In genomic region chr9:36193049-36193448, GRCh38 we compare ENCODE assay signal across 8 cellular contexts. TPM values are rescaled to one million over a fixed set of nuclear protein-coding genes. Genes with fewer than 3 reads are reported as not detected.
DNase-seq lines count a peak whose midpoint lies in the region; ATAC-seq and TF ChIP-seq lines count a peak whose summit lies in the region.

No MANE protein-coding gene starts in this region.

- H2BK5ac ChIP-seq in trophoblast cell (ENCODE audit: low read depth, low read length, poor library complexity), result no peak overlapping the region

- H2BK12ac ChIP-seq in trophoblast cell (ENCODE audit: low read length), result no peak overlapping the region

- no peaks in the 10 kb centered on the region for H3K9me3 ChIP-seq in PC-3 (ENCODE audit: low read length)
- H3K9me3 ChIP-seq in trophoblast cell (ENCODE audit: insufficient read depth, low read depth, low read length), result no peaks in the 10 kb centered on the region

- H3K14ac ChIP-seq in trophoblast cell (ENCODE audit: low read length), result no peak overlapping the region

- H3K4ac ChIP-seq in trophoblast cell (ENCODE audit: low read depth, low read length), result peak overlapping the region; percentile 44

- no peak for DNase-seq in PC-3
- DNase-seq in endothelial cell (ENCODE audit: low spot score), result no peak
- no peak for DNase-seq in trophoblast cell
- no peak for DNase-seq in DMS 273 treated with DMSO at 0.1 percent for 48 hours (lab: John Stamatoyannopoulos, UW)
- DNase-seq in left lobe of liver (ENCODE audit: low spot score), result no peak
- no peak for DNase-seq in NCI-H1436 (lab: John Stamatoyannopoulos, UW)
- no peak for DNase-seq in mucosa of gallbladder (ENCODE audit: low spot score)

- H3K27ac Mint-ChIP-seq in endothelial cell (ENCODE audit: unreplicated experiment), result peak overlapping the region; percentile 5

- no peak overlapping the region for H4K91ac ChIP-seq in trophoblast cell (ENCODE audit: low read depth, low read length)

- H3K18ac ChIP-seq in trophoblast cell (ENCODE audit: low read length), result no peak overlapping the region

- H3K4me3 ChIP-seq in GM08714 (ENCODE audit: low read length), result peak overlapping the region; percentile 92
- peak overlapping the region; percentile 96 for H3K4me3 ChIP-seq in PC-3 (ENCODE audit: low read length)
- H3K4me3 ChIP-seq in trophoblast cell (ENCODE audit: low read depth, low read length), result no peak overlapping the region

- POLR2A ChIA-PET in PC-3 (lab: Charles Lee; ENCODE audit: unreplicated experiment), result no interaction called here

- no CpG with 5 or more reads among the region's 4 CpGs for WGBS in trophoblast cell (ENCODE audit: extremely low coverage, insufficient coverage, insufficient read length)

- H3K27ac ChIP-seq in PC-3 (ENCODE audit: low read length), result no peak overlapping the region
- no peak overlapping the region for H3K27ac ChIP-seq in trophoblast cell (ENCODE audit: low read depth, low read length)

- H4K12ac ChIP-seq in trophoblast cell (ENCODE audit: low read depth, low read length), result no peak overlapping the region

- no peaks in the 10 kb centered on the region for H3K9me3 Mint-ChIP-seq in endothelial cell (ENCODE audit: unreplicated experiment)

- no peaks in the 10 kb centered on the region for H3K9me2 ChIP-seq in PC-3 (replicated peaks; ENCODE audit: low read length)

- no peak overlapping the region for H2BK120ac ChIP-seq in trophoblast cell (ENCODE audit: insufficient read depth, low read length, poor library complexity)

- ATAC-seq in PC-3, result no peak
- no peak for ATAC-seq in left lobe of liver

- no peak for TF ChIP-seq CTCF in PC-3 (conservative IDR thresholded peaks at IDR 0.05; ENCODE audit: low read depth, low read length)
- TF ChIP-seq CTCF in endothelial cell (IDR thresholded peaks at IDR 0.05; ENCODE audit: unreplicated experiment), result no peak

- H2AFZ ChIP-seq in PC-3 (ENCODE audit: low read length), result no peak overlapping the region
- no peak overlapping the region for H2AFZ ChIP-seq in trophoblast cell (ENCODE audit: insufficient read depth, low read length, poor library complexity)

- H3K9ac ChIP-seq in PC-3 (ENCODE audit: low read length) (peak overlapping the region; percentile 99; the same call in 1 of the 2 replicates), trophoblast cell (ENCODE audit: low read length) (no peak overlapping the region)

- H4K8ac ChIP-seq in trophoblast cell (ENCODE audit: low read depth, low read length), result no peak overlapping the region

- H3K4me1 ChIP-seq in PC-3 (ENCODE audit: insufficient read depth, low read length), result peaks cover 17% of the 10 kb centered on the region
- peaks cover 7 to 16% of the 10 kb centered on the region in 2 experiments for H3K4me1 ChIP-seq in trophoblast cell (ENCODE audit: control insufficient read depth in 1 of 2, insufficient read depth in 2 of 2, low read length in 2 of 2)

- peaks cover 12% of the 10 kb centered on the region for H3K27me3 Mint-ChIP-seq in endothelial cell (ENCODE audit: unreplicated experiment)

- intact Hi-C loops in PC-3 (cut with micrococcal nuclease), result no loop called here

- H3K4me2 ChIP-seq in PC-3 (ENCODE audit: low read length), result peak overlapping the region; percentile 94
- peak overlapping the region; percentile 70 for H3K4me2 ChIP-seq in trophoblast cell (ENCODE audit: low read length)

- peaks cover 65% of the 10 kb centered on the region for H3K79me2 ChIP-seq in PC-3 (ENCODE audit: low read length)
- H3K79me2 ChIP-seq in trophoblast cell (ENCODE audit: control insufficient read depth, insufficient read depth, low read length, poor library complexity), result peaks cover 20% of the 10 kb centered on the region

- H3K4me3 Mint-ChIP-seq in endothelial cell (ENCODE audit: unreplicated experiment), result peak overlapping the region; percentile 95

- peaks cover 13% of the 10 kb centered on the region for H3K36me3 Mint-ChIP-seq in endothelial cell (ENCODE audit: low read depth, unreplicated experiment)

- H3K27me3 ChIP-seq in PC-3 (ENCODE audit: low read length) (no peaks in the 10 kb centered on the region), trophoblast cell (ENCODE audit: insufficient read depth, low read length) (no peaks in the 10 kb centered on the region)

- H3K36me3 ChIP-seq in PC-3 (ENCODE audit: low read depth, low read length) (peaks cover 8% of the 10 kb centered on the region; the same call in 1 of the 2 replicates), trophoblast cell (ENCODE audit: control insufficient read depth in 1 of 2, insufficient read depth in 2 of 2, low read length in 2 of 2) (peaks cover 8 to 9% of the 10 kb centered on the region in 2 experiments)

- no peak overlapping the region for H2AK5ac ChIP-seq in trophoblast cell (ENCODE audit: low read length)

- no peak overlapping the region for H3K23ac ChIP-seq in trophoblast cell (ENCODE audit: low read length)

- H3F3A ChIP-seq in PC-3 (ENCODE audit: low read length, unreplicated experiment), result no peaks in the 10 kb centered on the region

- CTCF ChIA-PET in PC-3 (lab: Charles Lee), result interaction anchor here (0.5 kb wide), 1 partner anchor 28 kb away, joined by 7 read pairs; no protein-coding TSS in a partner anchor

- peaks cover 32% of the 10 kb centered on the region for H4K20me1 ChIP-seq in PC-3 (ENCODE audit: low read length)

- peaks cover 41% of the 10 kb centered on the region for H3K4me1 Mint-ChIP-seq in endothelial cell (ENCODE audit: unreplicated experiment)

- H3K79me1 ChIP-seq in trophoblast cell (ENCODE audit: low read length), result peaks cover 14% of the 10 kb centered on the region

- BruUV-seq in PC-3 (replicated peaks; lab: Mats Ljungman, UMichigan), result no TSS peak

RNA-seq across cellular contexts. Expression of gene CLTA, which starts 2.3 kb away (rescaled TPM):
- total RNA-seq in PC-3 (2014; rRNA removed) (259 and 266 TPM in 2 replicates), endothelial cell (ENCODE audit: unreplicated experiment) (330 TPM), left lobe of liver (61.8 TPM), mucosa of gallbladder (185 TPM)
- polyA plus RNA-seq in trophoblast cell (2013), result 489 and 493 TPM in 2 replicates

RNA-seq across cellular contexts. Expression of gene CCIN, which starts 23.9 kb away (rescaled TPM):
- total RNA-seq in PC-3 (2014; rRNA removed) (0.22 and 0.46 TPM in 2 replicates), endothelial cell (ENCODE audit: unreplicated experiment) (not detected), left lobe of liver (not detected), mucosa of gallbladder (0.12 TPM)
- 0.23 and 0.33 TPM in 2 replicates for polyA plus RNA-seq in trophoblast cell (2013)

RNA-seq across cellular contexts. Expression of gene GLIPR2, which starts 56.5 kb away (rescaled TPM):
- total RNA-seq in PC-3 (2014; rRNA removed), result 6.7 and 10.1 TPM in 2 replicates
- 6.3 TPM for total RNA-seq in endothelial cell (ENCODE audit: unreplicated experiment)
- polyA plus RNA-seq in trophoblast cell (2013), result 23.0 and 24.6 TPM in 2 replicates
- 1.5 TPM for total RNA-seq in left lobe of liver
- 17.0 TPM for total RNA-seq in mucosa of gallbladder
